Comparison of ENCODE assay signal across 9 cellular contexts in the genomic region with DNA sequence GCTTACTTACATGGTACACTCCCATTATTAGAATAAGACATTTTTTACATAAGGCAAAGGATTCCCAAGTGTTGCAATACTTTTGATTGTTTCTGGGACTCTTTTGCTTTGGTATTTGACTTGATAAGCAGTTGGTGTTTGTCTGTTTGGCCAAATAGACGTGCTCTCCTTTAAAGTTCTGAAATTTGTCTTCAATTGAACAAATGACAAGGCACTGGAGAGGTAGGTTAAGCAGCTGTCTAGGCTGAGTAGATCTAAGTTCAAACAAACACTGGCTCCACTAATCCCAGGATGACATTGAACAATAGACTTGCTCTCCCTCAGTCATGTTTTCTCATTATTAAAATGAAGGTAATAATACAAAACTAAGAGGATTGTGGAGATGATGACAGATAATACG.
"Had no signal": no experiment of that assay in that cellular context is flagged by ENCODE, and none has a peak within 500 bp of the region (broad histone marks: within the 10 kb centered on the region; RNA-seq: fewer than 3 reads in every experiment).

No MANE protein-coding gene starts in this region.

- FAIRE-seq: H1, H54, K562 had no signal

- H3K27ac Mint-ChIP-seq: GM23338, H9 had no signal

- ATAC-seq: GM23338, K562 had no signal

- H3K4me1 Mint-ChIP-seq: GM23338 had no signal

- H3K4me3 ChIP-seq: GM23338, K562 had no signal

- H3K4me3 Mint-ChIP-seq: GM23338, H9 had no signal

- H3K4me2 ChIP-seq: GM23338 had no signal

- H3K9me3 Mint-ChIP-seq: GM23338, H9 had no signal

- H3K27ac ChIP-seq: HL-60 had no signal

- H2AFZ ChIP-seq: GM23338 had no signal

- DNase-seq: H9, HCEC 1CT, IMR-90, KG1 had no signal
